ENCODE assay signal across 8 cellular contexts in the genomic region with DNA sequence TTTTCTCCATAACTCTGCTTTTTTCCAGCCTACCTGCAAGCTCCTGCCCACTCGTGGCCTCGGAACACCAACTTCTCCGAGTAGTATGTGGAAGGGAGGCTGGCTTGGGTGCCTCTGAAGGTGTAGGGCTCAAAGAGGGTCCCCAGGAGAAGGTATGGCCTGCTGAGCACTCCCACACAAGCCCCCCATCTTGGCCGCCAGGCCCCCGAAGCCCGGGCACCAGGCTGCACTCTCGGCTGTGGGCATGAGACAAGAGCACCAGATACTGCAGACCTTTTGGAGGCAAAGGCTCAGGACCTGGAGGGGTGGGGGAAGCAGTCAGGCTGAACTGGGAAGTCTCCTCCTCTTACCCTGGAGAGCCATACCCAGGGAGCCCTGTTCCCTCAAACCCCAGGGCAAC. TPM values are rescaled to one million over a fixed set of nuclear protein-coding genes. Genes with fewer than 3 reads are reported as not detected.
A peak's percentile ranks its signal among the peaks of the same experiment; 100 is the strongest.
DNase-seq lines count a peak whose midpoint lies in the region; ATAC-seq, FAIRE-seq and TF ChIP-seq lines count a peak whose summit lies in the region.

No MANE protein-coding gene starts in this region.

- DNase-seq in adipocyte (ENCODE audit: low read depth) (no peak), SW480 (ENCODE audit: low spot score) (no peak), cerebellar nuclear complex (lab: John Stamatoyannopoulos, UW) (no peak), GM12891 (ENCODE audit: insufficient read length, low spot score) (no peak)

- H3K4me2 ChIP-seq in BLaER1 = peak overlapping the region; percentile 100

- H4K20me1 ChIP-seq in BLaER1 = peaks cover 13% of the 10 kb centered on the region; the same call in 1 of the 2 replicates

- H3K4me1 ChIP-seq in BLaER1 (peaks cover 57% of the 10 kb centered on the region), HUES48 (ENCODE audit: control insufficient read depth, insufficient read depth, low read length) (peaks cover 4% of the 10 kb centered on the region; the same call in 1 of the 2 replicates), adipocyte (ENCODE audit: control insufficient read depth, insufficient read depth, low read length) (peaks cover 28% of the 10 kb centered on the region), mucosa of stomach (ENCODE audit: control insufficient read depth, insufficient read depth, low read length) (peaks cover 21% of the 10 kb centered on the region)

- H3K27ac ChIP-seq in BLaER1 (peak overlapping the region; percentile 95), HUES48 (ENCODE audit: low read depth, low read length) (no peak overlapping the region)

- H3K9me3 ChIP-seq in BLaER1 (no peaks in the 10 kb centered on the region), HUES48 (ENCODE audit: control insufficient read depth, insufficient read depth, low read length) (no peaks in the 10 kb centered on the region), adipocyte (ENCODE audit: control insufficient read depth, low read length) (no peaks in the 10 kb centered on the region), mucosa of stomach (ENCODE audit: control insufficient read depth, low read length) (no peaks in the 10 kb centered on the region)

- H3K9ac ChIP-seq in BLaER1 = peak overlapping the region; percentile 95
- H3K9ac ChIP-seq in HUES48 (ENCODE audit: low read depth, low read length) = no peak overlapping the region
- peak overlapping the region; percentile 94 for H3K9ac ChIP-seq in adipocyte (ENCODE audit: low read length)
- H3K9ac ChIP-seq in mucosa of stomach (ENCODE audit: low read length) = peak overlapping the region; percentile 83

- TF ChIP-seq POLR2A in GM12891 (IDR thresholded peaks at IDR 0.05; ENCODE audit: low read depth, low read length) = no peak

- ATAC-seq in GM21381 (IDR thresholded peaks at IDR 0.05; ENCODE audit: unreplicated experiment) = no peak

- no peaks in the 10 kb centered on the region for H3K27me3 ChIP-seq in BLaER1
- H3K27me3 ChIP-seq in HUES48 (ENCODE audit: control insufficient read depth, insufficient read depth, low read length) = peaks cover 14% of the 10 kb centered on the region
- no peaks in the 10 kb centered on the region for H3K27me3 ChIP-seq in adipocyte (replicated peaks; ENCODE audit: control insufficient read depth, insufficient read depth, low read length)
- H3K27me3 ChIP-seq in mucosa of stomach (ENCODE audit: control insufficient read depth, insufficient read depth, low read length) = no peaks in the 10 kb centered on the region

- H3K36me3 ChIP-seq in BLaER1 (peaks cover 42% of the 10 kb centered on the region), HUES48 (ENCODE audit: control insufficient read depth, insufficient read depth, low read length) (peaks cover 47% of the 10 kb centered on the region), adipocyte (ENCODE audit: control insufficient read depth, insufficient read depth, low read length, severe bottlenecking) (peaks cover 24% of the 10 kb centered on the region), mucosa of stomach (ENCODE audit: control insufficient read depth, insufficient read depth, low read length) (no peaks in the 10 kb centered on the region)

- FAIRE-seq in GM12891 (lab: Jason Lieb, UNC) = no peak

- peak overlapping the region; percentile 80 for H3K4me3 ChIP-seq in BLaER1
- peak overlapping the region; percentile 92 for H3K4me3 ChIP-seq in HUES48 (ENCODE audit: low read depth, low read length)
- H3K4me3 ChIP-seq in adipocyte (ENCODE audit: low read length) = no peak overlapping the region
- no peak overlapping the region for H3K4me3 ChIP-seq in mucosa of stomach (ENCODE audit: low read length)

TF ChIP-seq in GM12891, 5 proteins besides CTCF, POLR2A, EP300 and RAD21:
- TF ChIP-seq PAX5 (IDR thresholded peaks at IDR 0.05; ENCODE audit: insufficient read depth, low read length, severe bottlenecking) (no peak), POU2F2 (IDR thresholded peaks at IDR 0.05; ENCODE audit: low read depth, low read length) (no peak), TAF1 (IDR thresholded peaks at IDR 0.05; ENCODE audit: low read depth, low read length) (no peak), POLR2AphosphoS5 (IDR thresholded peaks at IDR 0.05; ENCODE audit: low read depth, low read length) (no peak), SPI1 (IDR thresholded peaks at IDR 0.05; ENCODE audit: low read depth, low read length) (no peak)

RNA-seq across cellular contexts. Expression of gene ZNF692, which starts 1.7 kb away (rescaled TPM):
- 31.6 TPM for polyA plus RNA-seq in GM12891 (2012; ENCODE audit: low read depth, missing spikeins)

RNA-seq across cellular contexts. Expression of gene ZNF672, which starts 19.2 kb away (rescaled TPM):
- polyA plus RNA-seq in GM12891 (2012; ENCODE audit: low read depth, missing spikeins) = 24.7 TPM

RNA-seq across cellular contexts. Expression of gene SH3BP5L, which starts 31.5 kb away (rescaled TPM):
- 6.1 TPM for polyA plus RNA-seq in GM12891 (2012; ENCODE audit: low read depth, missing spikeins)

RNA-seq across cellular contexts. Expression of gene PGBD2, which starts 48.8 kb away (rescaled TPM):
- polyA plus RNA-seq in GM12891 (2012; ENCODE audit: low read depth, missing spikeins) = 1.4 TPM

Comparison
In these comparisons a context has a peak if more than half of its experiments do, and no peak if none do; other contexts are left out.
1. H3K4me3 ChIP-seq: peak in BLaER1 (single experiment) and HUES48 (single experiment); none in adipocyte (single experiment) and mucosa of stomach (single experiment).